Comparison of ENCODE assay signal across 1 cellular context in the genomic region with DNA sequence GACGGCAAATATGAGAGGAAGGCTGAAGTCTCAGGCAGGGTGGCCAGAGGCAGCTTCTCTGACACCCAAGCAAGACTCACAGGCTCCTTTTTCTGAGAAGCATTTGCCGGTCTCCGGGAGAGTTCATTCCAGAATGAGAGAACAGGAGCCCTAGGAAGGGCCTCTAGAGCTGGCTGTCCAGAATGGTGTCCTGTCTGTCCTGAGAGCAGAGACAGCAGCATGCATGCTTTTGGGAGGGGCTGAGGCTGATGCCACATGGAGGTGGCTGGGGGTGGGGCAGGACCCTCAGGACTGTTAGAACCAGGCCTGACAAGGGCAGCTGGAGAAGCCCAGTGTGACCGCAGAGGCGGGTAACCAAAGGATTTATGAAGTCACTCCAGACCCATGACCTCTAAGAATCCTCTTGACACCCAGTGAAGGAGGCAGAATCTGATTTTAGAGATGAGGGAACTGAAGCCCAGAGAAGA.
TF ChIP-seq lines count a peak whose summit lies in the region.

No MANE protein-coding gene starts in this region.

TF ChIP-seq in HepG2, 621 proteins besides CTCF, POLR2A, EP300 and RAD21 (continued from another document and continues in another):
- TF ChIP-seq LCORL (IDR thresholded peaks at IDR 0.05) (no peak), LCORL (CRISPR knock-in tag; IDR thresholded peaks at IDR 0.05) (no peak), ZNF589 (CRISPR knock-in tag; conservative IDR thresholded peaks at IDR 0.05) (no peak), CREM (IDR thresholded peaks at IDR 0.05) (peak; percentile 42; the same call in 1 of the 2 replicates), CREM (CRISPR knock-in tag; IDR thresholded peaks at IDR 0.05) (no peak), ZNF660 (CRISPR knock-in tag; IDR thresholded peaks at IDR 0.05; ENCODE audit: borderline replicate concordance, low read depth) (no peak), ZNF124 (CRISPR knock-in tag; IDR thresholded peaks at IDR 0.05) (0 out of 2 replicates have a peak, but pooled peaks have one; percentile 1), XBP1 (CRISPR knock-in tag; IDR thresholded peaks at IDR 0.05) (no peak), SMAD1 (CRISPR knock-in tag; IDR thresholded peaks at IDR 0.05; ENCODE audit: borderline replicate concordance, low read depth) (no peak), ETV5 (CRISPR knock-in tag; IDR thresholded peaks at IDR 0.05; ENCODE audit: borderline replicate concordance) (no peak), ZSCAN9 (CRISPR knock-in tag; IDR thresholded peaks at IDR 0.05; ENCODE audit: borderline replicate concordance) (0 out of 2 replicates have a peak, but pooled peaks have one; percentile 3), ZNF614 (CRISPR knock-in tag; IDR thresholded peaks at IDR 0.05; ENCODE audit: borderline replicate concordance) (no peak), THAP11 (CRISPR knock-in tag; IDR thresholded peaks at IDR 0.05) (no peak), ZEB1 (IDR thresholded peaks at IDR 0.05; ENCODE audit: insufficient replicate concordance, low read depth) (no peak), RFXAP (CRISPR knock-in tag; IDR thresholded peaks at IDR 0.05; ENCODE audit: borderline replicate concordance) (0 out of 2 replicates have a peak, but pooled peaks have one; percentile 1), ZFP37 (CRISPR knock-in tag; IDR thresholded peaks at IDR 0.05; ENCODE audit: borderline replicate concordance) (no peak), GATA4 (IDR thresholded peaks at IDR 0.05; ENCODE audit: borderline replicate concordance, low read depth) (0 out of 2 replicates have a peak, but pooled peaks have one; percentile 13)
- TF ChIP-seq, protein P1, sequence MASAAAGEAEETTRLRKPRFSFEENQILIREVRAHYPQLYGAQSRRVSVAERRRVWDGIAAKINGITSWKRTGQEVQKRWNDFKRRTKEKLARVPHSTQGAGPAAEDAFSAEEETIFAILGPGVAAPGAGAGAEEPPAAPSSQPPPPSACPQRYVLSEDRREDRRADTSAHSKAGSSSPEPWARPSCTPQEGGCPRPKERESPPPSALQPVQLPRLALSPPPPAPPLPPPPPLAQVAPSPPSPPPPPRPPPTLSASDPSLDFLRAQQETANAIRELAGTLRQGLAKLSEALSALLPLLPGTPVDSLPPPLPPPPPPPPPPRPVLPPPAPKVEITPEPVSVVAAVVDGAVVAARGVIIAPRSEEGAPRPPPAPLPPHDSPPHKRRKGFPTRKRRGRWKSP (CRISPR knock-in tag; IDR thresholded peaks at IDR 0.05): 0 out of 2 replicates have a peak, but pooled peaks have one; percentile 36
- TF ChIP-seq, protein P2, sequence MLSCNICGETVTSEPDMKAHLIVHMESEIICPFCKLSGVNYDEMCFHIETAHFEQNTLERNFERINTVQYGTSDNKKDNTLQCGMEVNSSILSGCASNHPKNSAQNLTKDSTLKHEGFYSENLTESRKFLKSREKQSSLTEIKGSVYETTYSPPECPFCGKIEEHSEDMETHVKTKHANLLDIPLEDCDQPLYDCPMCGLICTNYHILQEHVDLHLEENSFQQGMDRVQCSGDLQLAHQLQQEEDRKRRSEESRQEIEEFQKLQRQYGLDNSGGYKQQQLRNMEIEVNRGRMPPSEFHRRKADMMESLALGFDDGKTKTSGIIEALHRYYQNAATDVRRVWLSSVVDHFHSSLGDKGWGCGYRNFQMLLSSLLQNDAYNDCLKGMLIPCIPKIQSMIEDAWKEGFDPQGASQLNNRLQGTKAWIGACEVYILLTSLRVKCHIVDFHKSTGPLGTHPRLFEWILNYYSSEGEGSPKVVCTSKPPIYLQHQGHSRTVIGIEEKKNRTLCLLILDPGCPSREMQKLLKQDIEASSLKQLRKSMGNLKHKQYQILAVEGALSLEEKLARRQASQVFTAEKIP (CRISPR knock-in tag; IDR thresholded peaks at IDR 0.05; ENCODE audit: borderline replicate concordance): no peak
- TF ChIP-seq, protein P3, sequence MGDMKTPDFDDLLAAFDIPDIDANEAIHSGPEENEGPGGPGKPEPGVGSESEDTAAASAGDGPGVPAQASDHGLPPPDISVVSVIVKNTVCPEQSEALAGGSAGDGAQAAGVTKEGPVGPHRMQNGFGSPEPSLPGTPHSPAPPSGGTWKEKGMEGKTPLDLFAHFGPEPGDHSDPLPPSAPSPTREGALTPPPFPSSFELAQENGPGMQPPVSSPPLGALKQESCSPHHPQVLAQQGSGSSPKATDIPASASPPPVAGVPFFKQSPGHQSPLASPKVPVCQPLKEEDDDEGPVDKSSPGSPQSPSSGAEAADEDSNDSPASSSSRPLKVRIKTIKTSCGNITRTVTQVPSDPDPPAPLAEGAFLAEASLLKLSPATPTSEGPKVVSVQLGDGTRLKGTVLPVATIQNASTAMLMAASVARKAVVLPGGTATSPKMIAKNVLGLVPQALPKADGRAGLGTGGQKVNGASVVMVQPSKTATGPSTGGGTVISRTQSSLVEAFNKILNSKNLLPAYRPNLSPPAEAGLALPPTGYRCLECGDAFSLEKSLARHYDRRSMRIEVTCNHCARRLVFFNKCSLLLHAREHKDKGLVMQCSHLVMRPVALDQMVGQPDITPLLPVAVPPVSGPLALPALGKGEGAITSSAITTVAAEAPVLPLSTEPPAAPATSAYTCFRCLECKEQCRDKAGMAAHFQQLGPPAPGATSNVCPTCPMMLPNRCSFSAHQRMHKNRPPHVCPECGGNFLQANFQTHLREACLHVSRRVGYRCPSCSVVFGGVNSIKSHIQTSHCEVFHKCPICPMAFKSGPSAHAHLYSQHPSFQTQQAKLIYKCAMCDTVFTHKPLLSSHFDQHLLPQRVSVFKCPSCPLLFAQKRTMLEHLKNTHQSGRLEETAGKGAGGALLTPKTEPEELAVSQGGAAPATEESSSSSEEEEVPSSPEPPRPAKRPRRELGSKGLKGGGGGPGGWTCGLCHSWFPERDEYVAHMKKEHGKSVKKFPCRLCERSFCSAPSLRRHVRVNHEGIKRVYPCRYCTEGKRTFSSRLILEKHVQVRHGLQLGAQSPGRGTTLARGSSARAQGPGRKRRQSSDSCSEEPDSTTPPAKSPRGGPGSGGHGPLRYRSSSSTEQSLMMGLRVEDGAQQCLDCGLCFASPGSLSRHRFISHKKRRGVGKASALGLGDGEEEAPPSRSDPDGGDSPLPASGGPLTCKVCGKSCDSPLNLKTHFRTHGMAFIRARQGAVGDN (CRISPR knock-in tag; IDR thresholded peaks at IDR 0.05): peak; percentile 63; the same call in 1 of the 2 replicates
- TF ChIP-seq, protein P4, sequence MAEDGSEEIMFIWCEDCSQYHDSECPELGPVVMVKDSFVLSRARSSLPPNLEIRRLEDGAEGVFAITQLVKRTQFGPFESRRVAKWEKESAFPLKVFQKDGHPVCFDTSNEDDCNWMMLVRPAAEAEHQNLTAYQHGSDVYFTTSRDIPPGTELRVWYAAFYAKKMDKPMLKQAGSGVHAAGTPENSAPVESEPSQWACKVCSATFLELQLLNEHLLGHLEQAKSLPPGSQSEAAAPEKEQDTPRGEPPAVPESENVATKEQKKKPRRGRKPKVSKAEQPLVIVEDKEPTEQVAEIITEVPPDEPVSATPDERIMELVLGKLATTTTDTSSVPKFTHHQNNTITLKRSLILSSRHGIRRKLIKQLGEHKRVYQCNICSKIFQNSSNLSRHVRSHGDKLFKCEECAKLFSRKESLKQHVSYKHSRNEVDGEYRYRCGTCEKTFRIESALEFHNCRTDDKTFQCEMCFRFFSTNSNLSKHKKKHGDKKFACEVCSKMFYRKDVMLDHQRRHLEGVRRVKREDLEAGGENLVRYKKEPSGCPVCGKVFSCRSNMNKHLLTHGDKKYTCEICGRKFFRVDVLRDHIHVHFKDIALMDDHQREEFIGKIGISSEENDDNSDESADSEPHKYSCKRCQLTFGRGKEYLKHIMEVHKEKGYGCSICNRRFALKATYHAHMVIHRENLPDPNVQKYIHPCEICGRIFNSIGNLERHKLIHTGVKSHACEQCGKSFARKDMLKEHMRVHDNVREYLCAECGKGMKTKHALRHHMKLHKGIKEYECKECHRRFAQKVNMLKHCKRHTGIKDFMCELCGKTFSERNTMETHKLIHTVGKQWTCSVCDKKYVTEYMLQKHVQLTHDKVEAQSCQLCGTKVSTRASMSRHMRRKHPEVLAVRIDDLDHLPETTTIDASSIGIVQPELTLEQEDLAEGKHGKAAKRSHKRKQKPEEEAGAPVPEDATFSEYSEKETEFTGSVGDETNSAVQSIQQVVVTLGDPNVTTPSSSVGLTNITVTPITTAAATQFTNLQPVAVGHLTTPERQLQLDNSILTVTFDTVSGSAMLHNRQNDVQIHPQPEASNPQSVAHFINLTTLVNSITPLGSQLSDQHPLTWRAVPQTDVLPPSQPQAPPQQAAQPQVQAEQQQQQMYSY (CRISPR knock-in tag; IDR thresholded peaks at IDR 0.05): no peak
- TF ChIP-seq, protein P5, sequence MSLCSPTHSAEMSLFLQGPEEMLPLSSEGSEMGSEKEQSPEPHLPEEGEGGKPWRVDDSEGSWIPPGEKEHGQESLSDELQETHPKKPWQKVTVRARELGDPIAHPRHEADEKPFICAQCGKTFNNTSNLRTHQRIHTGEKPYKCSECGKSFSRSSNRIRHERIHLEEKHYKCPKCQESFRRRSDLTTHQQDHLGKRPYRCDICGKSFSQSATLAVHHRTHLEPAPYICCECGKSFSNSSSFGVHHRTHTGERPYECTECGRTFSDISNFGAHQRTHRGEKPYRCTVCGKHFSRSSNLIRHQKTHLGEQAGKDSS (CRISPR knock-in tag; IDR thresholded peaks at IDR 0.05; ENCODE audit: borderline replicate concordance, low read depth): no peak
- TF ChIP-seq, protein P6, sequence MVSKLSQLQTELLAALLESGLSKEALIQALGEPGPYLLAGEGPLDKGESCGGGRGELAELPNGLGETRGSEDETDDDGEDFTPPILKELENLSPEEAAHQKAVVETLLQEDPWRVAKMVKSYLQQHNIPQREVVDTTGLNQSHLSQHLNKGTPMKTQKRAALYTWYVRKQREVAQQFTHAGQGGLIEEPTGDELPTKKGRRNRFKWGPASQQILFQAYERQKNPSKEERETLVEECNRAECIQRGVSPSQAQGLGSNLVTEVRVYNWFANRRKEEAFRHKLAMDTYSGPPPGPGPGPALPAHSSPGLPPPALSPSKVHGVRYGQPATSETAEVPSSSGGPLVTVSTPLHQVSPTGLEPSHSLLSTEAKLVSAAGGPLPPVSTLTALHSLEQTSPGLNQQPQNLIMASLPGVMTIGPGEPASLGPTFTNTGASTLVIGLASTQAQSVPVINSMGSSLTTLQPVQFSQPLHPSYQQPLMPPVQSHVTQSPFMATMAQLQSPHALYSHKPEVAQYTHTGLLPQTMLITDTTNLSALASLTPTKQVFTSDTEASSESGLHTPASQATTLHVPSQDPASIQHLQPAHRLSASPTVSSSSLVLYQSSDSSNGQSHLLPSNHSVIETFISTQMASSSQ (IDR thresholded peaks at IDR 0.05; ENCODE audit: low read depth): no peak
- TF ChIP-seq, protein P6 (CRISPR knock-in tag; IDR thresholded peaks at IDR 0.05; ENCODE audit: borderline replicate concordance): no peak
- TF ChIP-seq, protein P7, sequence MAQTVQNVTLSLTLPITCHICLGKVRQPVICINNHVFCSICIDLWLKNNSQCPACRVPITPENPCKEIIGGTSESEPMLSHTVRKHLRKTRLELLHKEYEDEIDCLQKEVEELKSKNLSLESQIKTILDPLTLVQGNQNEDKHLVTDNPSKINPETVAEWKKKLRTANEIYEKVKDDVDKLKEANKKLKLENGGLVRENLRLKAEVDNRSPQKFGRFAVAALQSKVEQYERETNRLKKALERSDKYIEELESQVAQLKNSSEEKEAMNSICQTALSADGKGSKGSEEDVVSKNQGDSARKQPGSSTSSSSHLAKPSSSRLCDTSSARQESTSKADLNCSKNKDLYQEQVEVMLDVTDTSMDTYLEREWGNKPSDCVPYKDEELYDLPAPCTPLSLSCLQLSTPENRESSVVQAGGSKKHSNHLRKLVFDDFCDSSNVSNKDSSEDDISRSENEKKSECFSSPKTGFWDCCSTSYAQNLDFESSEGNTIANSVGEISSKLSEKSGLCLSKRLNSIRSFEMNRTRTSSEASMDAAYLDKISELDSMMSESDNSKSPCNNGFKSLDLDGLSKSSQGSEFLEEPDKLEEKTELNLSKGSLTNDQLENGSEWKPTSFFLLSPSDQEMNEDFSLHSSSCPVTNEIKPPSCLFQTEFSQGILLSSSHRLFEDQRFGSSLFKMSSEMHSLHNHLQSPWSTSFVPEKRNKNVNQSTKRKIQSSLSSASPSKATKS (CRISPR knock-in tag; IDR thresholded peaks at IDR 0.05): no peak
- TF ChIP-seq, protein P8, sequence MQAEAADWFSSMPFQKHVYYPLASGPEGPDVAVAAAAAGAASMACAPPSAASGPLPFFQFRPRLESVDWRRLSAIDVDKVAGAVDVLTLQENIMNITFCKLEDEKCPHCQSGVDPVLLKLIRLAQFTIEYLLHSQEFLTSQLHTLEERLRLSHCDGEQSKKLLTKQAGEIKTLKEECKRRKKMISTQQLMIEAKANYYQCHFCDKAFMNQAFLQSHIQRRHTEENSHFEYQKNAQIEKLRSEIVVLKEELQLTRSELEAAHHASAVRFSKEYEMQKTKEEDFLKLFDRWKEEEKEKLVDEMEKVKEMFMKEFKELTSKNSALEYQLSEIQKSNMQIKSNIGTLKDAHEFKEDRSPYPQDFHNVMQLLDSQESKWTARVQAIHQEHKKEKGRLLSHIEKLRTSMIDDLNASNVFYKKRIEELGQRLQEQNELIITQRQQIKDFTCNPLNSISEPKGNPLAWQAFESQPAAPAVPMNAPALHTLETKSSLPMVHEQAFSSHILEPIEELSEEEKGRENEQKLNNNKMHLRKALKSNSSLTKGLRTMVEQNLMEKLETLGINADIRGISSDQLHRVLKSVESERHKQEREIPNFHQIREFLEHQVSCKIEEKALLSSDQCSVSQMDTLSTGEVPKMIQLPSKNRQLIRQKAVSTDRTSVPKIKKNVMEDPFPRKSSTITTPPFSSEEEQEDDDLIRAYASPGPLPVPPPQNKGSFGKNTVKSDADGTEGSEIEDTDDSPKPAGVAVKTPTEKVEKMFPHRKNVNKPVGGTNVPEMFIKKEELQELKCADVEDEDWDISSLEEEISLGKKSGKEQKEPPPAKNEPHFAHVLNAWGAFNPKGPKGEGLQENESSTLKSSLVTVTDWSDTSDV (CRISPR knock-in tag; IDR thresholded peaks at IDR 0.05): 0 out of 2 replicates have a peak, but pooled peaks have one; percentile 46
- TF ChIP-seq, protein P9, sequence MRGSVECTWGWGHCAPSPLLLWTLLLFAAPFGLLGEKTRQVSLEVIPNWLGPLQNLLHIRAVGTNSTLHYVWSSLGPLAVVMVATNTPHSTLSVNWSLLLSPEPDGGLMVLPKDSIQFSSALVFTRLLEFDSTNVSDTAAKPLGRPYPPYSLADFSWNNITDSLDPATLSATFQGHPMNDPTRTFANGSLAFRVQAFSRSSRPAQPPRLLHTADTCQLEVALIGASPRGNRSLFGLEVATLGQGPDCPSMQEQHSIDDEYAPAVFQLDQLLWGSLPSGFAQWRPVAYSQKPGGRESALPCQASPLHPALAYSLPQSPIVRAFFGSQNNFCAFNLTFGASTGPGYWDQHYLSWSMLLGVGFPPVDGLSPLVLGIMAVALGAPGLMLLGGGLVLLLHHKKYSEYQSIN (CRISPR knock-in tag; IDR thresholded peaks at IDR 0.05; ENCODE audit: borderline replicate concordance): no peak
- TF ChIP-seq, protein P10, sequence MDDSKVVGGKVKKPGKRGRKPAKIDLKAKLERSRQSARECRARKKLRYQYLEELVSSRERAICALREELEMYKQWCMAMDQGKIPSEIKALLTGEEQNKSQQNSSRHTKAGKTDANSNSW (CRISPR knock-in tag; IDR thresholded peaks at IDR 0.05; ENCODE audit: borderline replicate concordance): no peak
